ENCODE assay signal across 8 cellular contexts in genomic region chr9:126301985-126302603, GRCh38. TPM values are rescaled to one million over a fixed set of nuclear protein-coding genes. Genes with fewer than 3 reads are reported as not detected.
DNase-seq lines count a peak whose midpoint lies in the region; ATAC-seq and TF ChIP-seq lines count a peak whose summit lies in the region.

No MANE protein-coding gene starts in this region.

- POLR2A ChIA-PET in HEK293T (lab: Yijun Ruan, JAX) = no interaction called here

- peak; percentile 55 for TF ChIP-seq CTCF in CD14-positive monocyte (IDR thresholded peaks at IDR 0.05)
- peak; percentile 85 for TF ChIP-seq CTCF in neural crest cell (conservative IDR thresholded peaks at IDR 0.05)

- no peak overlapping the region for H3K27ac Mint-ChIP-seq in CD14-positive monocyte
- H3K27ac Mint-ChIP-seq in neural crest cell (ENCODE audit: unreplicated experiment) = no peak overlapping the region

- H3K4me1 Mint-ChIP-seq in CD14-positive monocyte (peaks cover 2% of the 10 kb centered on the region), neural crest cell (peaks cover 33% of the 10 kb centered on the region)
- H3K4me1 Mint-ChIP-seq in activated T-cell treated with anti-CD3 and anti-CD28 coated beads, Interleukin-2, amount 50 U/mL, for 4 hours (ENCODE audit: low read depth) = peaks cover 4% of the 10 kb centered on the region

- intact Hi-C loops in CD14-positive monocyte (cut with micrococcal nuclease) = loop anchor here (2.0 to 5.0 kb wide), 4 partner anchors 95 to 190 kb away; no protein-coding TSS in a partner anchor

- no peaks in the 10 kb centered on the region for H3K9me3 Mint-ChIP-seq in CD14-positive monocyte
- H3K9me3 Mint-ChIP-seq in activated T-cell treated with anti-CD3 and anti-CD28 coated beads, Interleukin-2, amount 50 U/mL, for 4 hours = no peaks in the 10 kb centered on the region
- no peaks in the 10 kb centered on the region for H3K9me3 Mint-ChIP-seq in neural crest cell

- H3K36me3 Mint-ChIP-seq in CD14-positive monocyte (no peaks in the 10 kb centered on the region), neural crest cell (ENCODE audit: low read depth) (no peaks in the 10 kb centered on the region)
- H3K36me3 Mint-ChIP-seq in activated T-cell treated with anti-CD3 and anti-CD28 coated beads, Interleukin-2, amount 50 U/mL, for 4 hours (ENCODE audit: insufficient read depth) = no peaks in the 10 kb centered on the region

- DNase-seq in CD14-positive monocyte (ENCODE audit: low spot score) (no peak), HEK293T (ENCODE audit: extremely low spot score) (peak; percentile 76), NOMO-1 (lab: John Stamatoyannopoulos, UW; ENCODE audit: unreplicated experiment in 2 of 2) (peak; percentile 44 to 66), fibroblast of peridontal ligament (ENCODE audit: extremely low read depth) (peak; percentile 66), neural crest cell (ENCODE audit: low read depth, low spot score) (peak; percentile 64)
- peak; percentile 38 for DNase-seq in activated T-cell treated with anti-CD3 and anti-CD28 coated beads, Interleukin-2, amount 50 U/mL, for 4 hours

- ATAC-seq in activated T-cell treated with anti-CD3 and anti-CD28 coated beads, Interleukin-2, amount 50 U/mL, for 4 hours = peak; percentile 57 to 62
- no peak for ATAC-seq in GM19023 (IDR thresholded peaks at IDR 0.05; ENCODE audit: unreplicated experiment)
- ATAC-seq in GM21717 (IDR thresholded peaks at IDR 0.05; ENCODE audit: unreplicated experiment) = no peak

- no peak overlapping the region for H3K4me3 Mint-ChIP-seq in CD14-positive monocyte
- H3K4me3 Mint-ChIP-seq in activated T-cell treated with anti-CD3 and anti-CD28 coated beads, Interleukin-2, amount 50 U/mL, for 4 hours = no peak overlapping the region
- no peak overlapping the region for H3K4me3 Mint-ChIP-seq in neural crest cell

- H3K27me3 Mint-ChIP-seq in CD14-positive monocyte (ENCODE audit: low read depth in 3 of 3) = peaks cover 1 to 4% (median 2%) of the 10 kb centered on the region in 3 donors
- peaks cover 3% of the 10 kb centered on the region for H3K27me3 Mint-ChIP-seq in activated T-cell treated with anti-CD3 and anti-CD28 coated beads, Interleukin-2, amount 50 U/mL, for 4 hours (ENCODE audit: low read depth)
- no peaks in the 10 kb centered on the region for H3K27me3 Mint-ChIP-seq in neural crest cell (ENCODE audit: low read depth)

- CTCF ChIA-PET in HEK293T (lab: Yijun Ruan, JAX) = interaction anchor here (0.7 to 1.7 kb wide), 3 partner anchors 26 to 97 kb away, joined by 3 to 16 read pairs (median 3); no protein-coding TSS in a partner anchor

TF ChIP-seq in HEK293T, 16 proteins besides CTCF, POLR2A, EP300 and RAD21:
- TF ChIP-seq TARDBP (IDR thresholded peaks at IDR 0.05) = no peak

RNA-seq across cellular contexts. Expression of gene MVB12B, which starts 24.5 kb away (rescaled TPM):
- 1 to 10 TPM; 2.8 to 3.5 TPM for polyA plus RNA-seq in CD14-positive monocyte
- 1 to 10 TPM; 3.7 to 4.5 (median 4.1) TPM for total RNA-seq in activated T-cell treated with anti-CD3 and anti-CD28 coated beads, Interleukin-2, amount 50 U/mL, for 4 hours
- total RNA-seq in neural crest cell = 65.5 and 68.1 TPM in 2 replicates

Comparison
In these comparisons a context has a peak if more than half of its experiments do, and no peak if none do; other contexts are left out.
1. ATAC-seq: peak in activated T-cell treated with anti-CD3 and anti-CD28 coated beads, Interleukin-2, amount 50 U/mL, for 4 hours (2 of 2); none in GM19023 (single experiment) and GM21717 (single experiment).
2. RNA of gene MVB12B, which starts 24.5 kb away (total RNA-seq): 65.5 to 68.1 TPM in neural crest cell; 3.7 to 4.5 TPM in activated T-cell treated with anti-CD3 and anti-CD28 coated beads, Interleukin-2, amount 50 U/mL, for 4 hours; every median in the first group is over 10 times any median in the second.